8 cellular contexts compared by ENCODE assay signal in genomic region chr10:1050555-1050954, GRCh38. TPM values are rescaled to one million over a fixed set of nuclear protein-coding genes. Genes with fewer than 3 reads are reported as not detected.
DNase-seq lines count a peak whose midpoint lies in the region; ATAC-seq and TF ChIP-seq lines count a peak whose summit lies in the region.

No MANE protein-coding gene starts in this region.

- no peak overlapping the region for H3K4me3 ChIP-seq in GM12875 (ENCODE audit: low read depth, low read length)
- peak overlapping the region; percentile 82 for H3K4me3 ChIP-seq in astrocyte of the cerebellum (ENCODE audit: low read depth, low read length)

- peak in 1 of 2 donors; percentile 10 for ATAC-seq in naive thymus-derived CD8-positive, alpha-beta T cell
- no peak for ATAC-seq in HG03571 (IDR thresholded peaks at IDR 0.05; ENCODE audit: unreplicated experiment)

- peaks cover 0 to 19% (median 4%) of the 10 kb centered on the region in 3 donors for H3K36me3 Mint-ChIP-seq in naive thymus-derived CD8-positive, alpha-beta T cell

- peaks cover 15 to 76% (median 67%) of the 10 kb centered on the region in 4 donors for H3K4me1 Mint-ChIP-seq in naive thymus-derived CD8-positive, alpha-beta T cell

- H3K4me3 Mint-ChIP-seq in naive thymus-derived CD8-positive, alpha-beta T cell, result peak overlapping the region; percentile 39 to 97 (median 94)

- POLR2A ChIA-PET in naive thymus-derived CD8-positive, alpha-beta T cell (lab: Charles Lee), result interaction anchor here (1.0 to 2.9 kb wide), 4 partner anchors 9 to 915 kb away, joined by 4 to 26 read pairs (median 10); partner anchors contain the start of genes LARP4B and ZMYND11

- TF ChIP-seq CTCF in GM12875 (IDR thresholded peaks at IDR 0.05; ENCODE audit: borderline replicate concordance, insufficient read depth, low read depth, low read length) (peak; percentile 40; the same call in 1 of the 2 replicates), astrocyte of the cerebellum (IDR thresholded peaks at IDR 0.05; ENCODE audit: low read depth, low read length, missing control alignments) (no peak)

- H3K9me3 Mint-ChIP-seq in naive thymus-derived CD8-positive, alpha-beta T cell, result no peaks in the 10 kb centered on the region

- peak; percentile 10 for DNase-seq in NCI-H69 (lab: John Stamatoyannopoulos, UW)
- DNase-seq in astrocyte of the cerebellum (ENCODE audit: low read depth), result no peak
- DNase-seq in naive thymus-derived CD8-positive, alpha-beta T cell, result peak in 5 of 10 donors; percentile 35 to 55 (median 49)
- DNase-seq in NCI-H2196 (lab: John Stamatoyannopoulos, UW; ENCODE audit: unreplicated experiment), result no peak
- DNase-seq in GDM1 (lab: John Stamatoyannopoulos, UW), result no peak
- DNase-seq in NCI-H128 (lab: John Stamatoyannopoulos, UW; ENCODE audit: unreplicated experiment), result no peak

- H3K27me3 Mint-ChIP-seq in naive thymus-derived CD8-positive, alpha-beta T cell, result no peaks in the 10 kb centered on the region

- H3K27ac Mint-ChIP-seq in naive thymus-derived CD8-positive, alpha-beta T cell, result peak overlapping the region in 9 of 10 donors; percentile 41 to 99 (median 89)

- in situ Hi-C loops in astrocyte of the cerebellum (cut with HindIII; ENCODE audit: low sequenced_read_pairs), result no loop called here

RNA-seq across cellular contexts. Expression of gene IDI1, which starts 1.6 kb away (rescaled TPM):
- total RNA-seq in naive thymus-derived CD8-positive, alpha-beta T cell, result 10 to 100 TPM; 29.0 to 33.9 TPM
- 10 to 100 TPM; 31.0 to 53.5 (median 33.9) TPM for polyA plus RNA-seq in naive thymus-derived CD8-positive, alpha-beta T cell

RNA-seq across cellular contexts. Expression of gene WDR37, which starts 5.6 kb away (rescaled TPM):
- 10 to 100 TPM; 46.8 to 49.4 TPM for total RNA-seq in naive thymus-derived CD8-positive, alpha-beta T cell
- polyA plus RNA-seq in naive thymus-derived CD8-positive, alpha-beta T cell, result 10 to 100 TPM; 15.9 to 21.6 (median 18.0) TPM

RNA-seq across cellular contexts. Expression of gene IDI2, which starts 24.9 kb away (rescaled TPM):
- not detected for total RNA-seq in naive thymus-derived CD8-positive, alpha-beta T cell
- not detected for polyA plus RNA-seq in naive thymus-derived CD8-positive, alpha-beta T cell
